ENCODE assay signal across 1 cellular context in genomic region chr5:134594336-134594735, GRCh38.
A peak's percentile ranks its signal among the peaks of the same experiment; 100 is the strongest.
TF ChIP-seq lines count a peak whose summit lies in the region.

No MANE protein-coding gene starts in this region.

TF ChIP-seq in HepG2, 621 proteins besides CTCF, POLR2A, EP300 and RAD21 (continued from another document and continues in another):
- no peak for TF ChIP-seq HDAC6 (IDR thresholded peaks at IDR 0.05; ENCODE audit: low read depth, low read length)
- no peak for TF ChIP-seq ZNF318 (CRISPR knock-in tag; IDR thresholded peaks at IDR 0.05)
- TF ChIP-seq HHEX (CRISPR knock-in tag; IDR thresholded peaks at IDR 0.05) = no peak
- TF ChIP-seq ZSCAN25 (CRISPR knock-in tag; IDR thresholded peaks at IDR 0.05) = no peak
- no peak for TF ChIP-seq ZFYVE20 (CRISPR knock-in tag; IDR thresholded peaks at IDR 0.05; ENCODE audit: borderline replicate concordance, low read depth)
- no peak for TF ChIP-seq STAT5B (CRISPR knock-in tag; IDR thresholded peaks at IDR 0.05)
- no peak for TF ChIP-seq FOXA1 (IDR thresholded peaks at IDR 0.05)
- TF ChIP-seq FOXA1 (CRISPR knock-in tag; IDR thresholded peaks at IDR 0.05) = no peak
- TF ChIP-seq NR2F6 (IDR thresholded peaks at IDR 0.05) = peak; percentile 65
- peak; percentile 89 for TF ChIP-seq NR2F6 (CRISPR knock-in tag; IDR thresholded peaks at IDR 0.05)
- no peak for TF ChIP-seq ZNF576 (CRISPR knock-in tag; IDR thresholded peaks at IDR 0.05)
- TF ChIP-seq MIER3 (CRISPR knock-in tag; IDR thresholded peaks at IDR 0.05; ENCODE audit: borderline replicate concordance) = 0 out of 2 replicates have a peak, but pooled peaks have one; percentile 41
- TF ChIP-seq ZBTB1 (CRISPR knock-in tag; IDR thresholded peaks at IDR 0.05; ENCODE audit: borderline replicate concordance) = no peak
- no peak for TF ChIP-seq ZNF260 (CRISPR knock-in tag; IDR thresholded peaks at IDR 0.05; ENCODE audit: borderline replicate concordance, low read depth)
- TF ChIP-seq SNAI1 (CRISPR knock-in tag; IDR thresholded peaks at IDR 0.05; ENCODE audit: borderline replicate concordance) = no peak
- no peak for TF ChIP-seq ZNF430 (CRISPR knock-in tag; IDR thresholded peaks at IDR 0.05)
- TF ChIP-seq ZNF879 (CRISPR knock-in tag; IDR thresholded peaks at IDR 0.05) = no peak
- TF ChIP-seq HBP1 (CRISPR knock-in tag; IDR thresholded peaks at IDR 0.05; ENCODE audit: low read depth) = no peak
- no peak for TF ChIP-seq ZNF20 (CRISPR knock-in tag; IDR thresholded peaks at IDR 0.05)
- TF ChIP-seq ZZZ3 (CRISPR knock-in tag; IDR thresholded peaks at IDR 0.05; ENCODE audit: borderline replicate concordance) = no peak
- no peak for TF ChIP-seq ZNF652 (CRISPR knock-in tag; IDR thresholded peaks at IDR 0.05; ENCODE audit: borderline replicate concordance, low read depth)
- no peak for TF ChIP-seq JUNB (CRISPR knock-in tag; IDR thresholded peaks at IDR 0.05; ENCODE audit: borderline replicate concordance)
- TF ChIP-seq PBX2 (CRISPR knock-in tag; IDR thresholded peaks at IDR 0.05) = no peak
- TF ChIP-seq SNAPC4 (CRISPR knock-in tag; IDR thresholded peaks at IDR 0.05) = no peak
- no peak for TF ChIP-seq ZSCAN31 (CRISPR knock-in tag; IDR thresholded peaks at IDR 0.05; ENCODE audit: low read depth)
- TF ChIP-seq RFX1 (IDR thresholded peaks at IDR 0.05) = no peak
- no peak for TF ChIP-seq PRPF4 (IDR thresholded peaks at IDR 0.05; ENCODE audit: low read depth, low read length, poor library complexity, severe bottlenecking)
- TF ChIP-seq ZBTB2 (CRISPR knock-in tag; IDR thresholded peaks at IDR 0.05; ENCODE audit: low read depth) = no peak
- no peak for TF ChIP-seq HNRNPL (IDR thresholded peaks at IDR 0.05; ENCODE audit: low read depth, low read length)
- no peak for TF ChIP-seq SNAPC5 (CRISPR knock-in tag; IDR thresholded peaks at IDR 0.05; ENCODE audit: borderline replicate concordance)
- TF ChIP-seq ZNF225 (CRISPR knock-in tag; IDR thresholded peaks at IDR 0.05) = no peak
- TF ChIP-seq ZNF747 (CRISPR knock-in tag; IDR thresholded peaks at IDR 0.05; ENCODE audit: borderline replicate concordance) = no peak
- TF ChIP-seq GLMP (CRISPR knock-in tag; IDR thresholded peaks at IDR 0.05; ENCODE audit: borderline replicate concordance) = no peak
- no peak for TF ChIP-seq KLF16 (CRISPR knock-in tag; IDR thresholded peaks at IDR 0.05)
- no peak for TF ChIP-seq ZBTB25 (CRISPR knock-in tag; IDR thresholded peaks at IDR 0.05)
- TF ChIP-seq CEBPZ (IDR thresholded peaks at IDR 0.05; ENCODE audit: low read length) = no peak
